Comparison of ENCODE assay signal across 2 cellular contexts in the genomic region with DNA sequence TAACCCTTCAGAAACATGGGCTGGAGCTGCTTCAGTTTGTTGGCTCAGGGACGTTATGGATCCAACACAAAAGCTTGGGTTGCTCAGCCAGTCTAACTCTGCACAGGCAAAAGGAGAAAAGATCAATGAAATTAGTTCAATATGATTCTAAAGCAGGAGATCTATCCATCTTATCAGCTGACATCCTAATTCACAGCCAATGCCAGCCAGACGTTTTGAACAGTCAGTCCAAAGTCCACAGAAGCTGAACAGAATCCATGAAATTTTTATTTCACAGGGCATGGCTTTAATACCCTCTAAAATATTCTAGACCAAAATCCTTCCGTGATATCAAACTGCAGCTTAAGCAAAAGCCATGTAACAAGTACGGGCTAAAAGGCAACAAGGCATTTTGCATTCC.
TF ChIP-seq lines count a peak whose summit lies in the region.

No MANE protein-coding gene starts in this region.

TF ChIP-seq in liver, 16 proteins besides CTCF, POLR2A, EP300 and RAD21:
- peak; percentile 10 for TF ChIP-seq YY1 (IDR thresholded peaks at IDR 0.05)
- peak in 1 of 2 donors; percentile 3 for TF ChIP-seq RXRA (IDR thresholded peaks at IDR 0.05)
- peak; percentile 73 to 89 for TF ChIP-seq HNF4A (conservative IDR thresholded peaks at IDR 0.05)
- TF ChIP-seq, protein P1, sequence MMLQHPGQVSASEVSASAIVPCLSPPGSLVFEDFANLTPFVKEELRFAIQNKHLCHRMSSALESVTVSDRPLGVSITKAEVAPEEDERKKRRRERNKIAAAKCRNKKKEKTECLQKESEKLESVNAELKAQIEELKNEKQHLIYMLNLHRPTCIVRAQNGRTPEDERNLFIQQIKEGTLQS (IDR thresholded peaks at IDR 0.05), result no peak
- TF ChIP-seq FOXA2 (IDR thresholded peaks at IDR 0.05), result no peak
- no peak for TF ChIP-seq EGR1 (IDR thresholded peaks at IDR 0.05; ENCODE audit: low read depth in 2 of 2)
- peak; percentile 30 for TF ChIP-seq SP1 (IDR thresholded peaks at IDR 0.05)
- no peak for TF ChIP-seq FOXA1 (IDR thresholded peaks at IDR 0.05)
- no peak for TF ChIP-seq GABPA (IDR thresholded peaks at IDR 0.05 in 1 of 2, conservative IDR thresholded peaks at IDR 0.05 in 1 of 2)
- TF ChIP-seq JUND (IDR thresholded peaks at IDR 0.05), result no peak
- TF ChIP-seq, protein P2, sequence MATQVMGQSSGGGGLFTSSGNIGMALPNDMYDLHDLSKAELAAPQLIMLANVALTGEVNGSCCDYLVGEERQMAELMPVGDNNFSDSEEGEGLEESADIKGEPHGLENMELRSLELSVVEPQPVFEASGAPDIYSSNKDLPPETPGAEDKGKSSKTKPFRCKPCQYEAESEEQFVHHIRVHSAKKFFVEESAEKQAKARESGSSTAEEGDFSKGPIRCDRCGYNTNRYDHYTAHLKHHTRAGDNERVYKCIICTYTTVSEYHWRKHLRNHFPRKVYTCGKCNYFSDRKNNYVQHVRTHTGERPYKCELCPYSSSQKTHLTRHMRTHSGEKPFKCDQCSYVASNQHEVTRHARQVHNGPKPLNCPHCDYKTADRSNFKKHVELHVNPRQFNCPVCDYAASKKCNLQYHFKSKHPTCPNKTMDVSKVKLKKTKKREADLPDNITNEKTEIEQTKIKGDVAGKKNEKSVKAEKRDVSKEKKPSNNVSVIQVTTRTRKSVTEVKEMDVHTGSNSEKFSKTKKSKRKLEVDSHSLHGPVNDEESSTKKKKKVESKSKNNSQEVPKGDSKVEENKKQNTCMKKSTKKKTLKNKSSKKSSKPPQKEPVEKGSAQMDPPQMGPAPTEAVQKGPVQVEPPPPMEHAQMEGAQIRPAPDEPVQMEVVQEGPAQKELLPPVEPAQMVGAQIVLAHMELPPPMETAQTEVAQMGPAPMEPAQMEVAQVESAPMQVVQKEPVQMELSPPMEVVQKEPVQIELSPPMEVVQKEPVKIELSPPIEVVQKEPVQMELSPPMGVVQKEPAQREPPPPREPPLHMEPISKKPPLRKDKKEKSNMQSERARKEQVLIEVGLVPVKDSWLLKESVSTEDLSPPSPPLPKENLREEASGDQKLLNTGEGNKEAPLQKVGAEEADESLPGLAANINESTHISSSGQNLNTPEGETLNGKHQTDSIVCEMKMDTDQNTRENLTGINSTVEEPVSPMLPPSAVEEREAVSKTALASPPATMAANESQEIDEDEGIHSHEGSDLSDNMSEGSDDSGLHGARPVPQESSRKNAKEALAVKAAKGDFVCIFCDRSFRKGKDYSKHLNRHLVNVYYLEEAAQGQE (IDR thresholded peaks at IDR 0.05), result no peak

TF ChIP-seq in HepG2, 621 proteins besides CTCF, POLR2A, EP300 and RAD21:
- no peak for TF ChIP-seq SMAD1 (CRISPR knock-in tag; IDR thresholded peaks at IDR 0.05; ENCODE audit: borderline replicate concordance, low read depth)
- 0 out of 4 replicates have a peak, but pooled peaks of 1 of the 2 experiments have one; percentile 35 for TF ChIP-seq MAFK (conservative IDR thresholded peaks at IDR 0.05 in 1 of 2, IDR thresholded peaks at IDR 0.05 in 1 of 2; ENCODE audit: low read length in 2 of 2)
